Comparison of ENCODE assay signal across 22 cellular contexts in genomic region chr12:116370886-116371580, GRCh38.
DNase-seq lines count a peak whose midpoint lies in the region; ATAC-seq and TF ChIP-seq lines count a peak whose summit lies in the region.
"Had no signal": no experiment of that assay in that cellular context is flagged by ENCODE, and none has a peak within 500 bp of the region (broad histone marks: within the 10 kb centered on the region; RNA-seq: fewer than 3 reads in every experiment).

No MANE protein-coding gene starts in this region.

- no peaks in the 10 kb centered on the region for H3K9me3 ChIP-seq in Panc1 (ENCODE audit: control insufficient read depth, insufficient read depth, low read depth, low read length)
- H3K9me3 ChIP-seq: psoas muscle, transverse colon had no signal

- no TSS peak for BruUV-seq in Panc1 (replicated peaks; lab: Mats Ljungman, UMichigan)

- H3K4me1 ChIP-seq in Panc1 (ENCODE audit: control insufficient read depth, insufficient read depth, low read length): peaks cover 37% of the 10 kb centered on the region

- no peaks in the 10 kb centered on the region for H3K27me3 Mint-ChIP-seq in progenitor cell of endocrine pancreas
- H3K27me3 Mint-ChIP-seq: activated CD8-positive, alpha-beta T cell treated with anti-CD3 and anti-CD28 coated beads for 36 hours; activated naive CD8-positive, alpha-beta T cell treated with anti-CD3 and anti-CD28 coated beads for 36 hours; T-helper 17 cell had no signal

- peak overlapping the region; percentile 73 for H3K27ac Mint-ChIP-seq in progenitor cell of endocrine pancreas
- H3K27ac Mint-ChIP-seq: activated CD8-positive, alpha-beta T cell treated with anti-CD3 and anti-CD28 coated beads for 36 hours; activated naive CD8-positive, alpha-beta T cell treated with anti-CD3 and anti-CD28 coated beads for 36 hours; H9; natural killer cell treated with Interleukin-12 subunit alpha and Interleukin-12 subunit beta and Interleukin-15 and Interleukin-18, amount 100 ng/mL, for 72 hours; stimulated activated effector memory CD8-positive, alpha-beta T cell treated with anti-CD3 and anti-CD28 coated beads, Interleukin-12 subunit alpha, Interleukin-12 subunit beta, amount 100 ng/mL, for 72 hours; T-helper 17 cell had no signal

- H3K4me3 ChIP-seq in Panc1 (ENCODE audit: low read depth in 2 of 2, low read length in 2 of 2): no peak overlapping the region
- H3K4me3 ChIP-seq: dorsolateral prefrontal cortex, lung, psoas muscle, transverse colon had no signal

- no peak overlapping the region for H3K4me3 Mint-ChIP-seq in progenitor cell of endocrine pancreas (ENCODE audit: low read depth)
- H3K4me3 Mint-ChIP-seq: activated CD8-positive, alpha-beta T cell treated with anti-CD3 and anti-CD28 coated beads for 36 hours; activated naive CD8-positive, alpha-beta T cell treated with anti-CD3 and anti-CD28 coated beads for 36 hours; H9; natural killer cell treated with Interleukin-12 subunit alpha and Interleukin-12 subunit beta and Interleukin-15 and Interleukin-18, amount 100 ng/mL, for 72 hours; stimulated activated effector memory CD8-positive, alpha-beta T cell treated with anti-CD3 and anti-CD28 coated beads, Interleukin-12 subunit alpha, Interleukin-12 subunit beta, amount 100 ng/mL, for 72 hours; T-helper 17 cell had no signal

- TF ChIP-seq CTCF in Panc1 (IDR thresholded peaks at IDR 0.05): no peak
- TF ChIP-seq CTCF in progenitor cell of endocrine pancreas (IDR thresholded peaks at IDR 0.05; ENCODE audit: unreplicated experiment): no peak

- H3K27me3 ChIP-seq in Panc1 (ENCODE audit: control insufficient read depth, insufficient read depth, low read length): no peaks in the 10 kb centered on the region
- H3K27me3 ChIP-seq: dorsolateral prefrontal cortex, transverse colon had no signal

- CTCF ChIA-PET in Panc1 (lab: Charles Lee): no interaction called here

- H3K36me3 ChIP-seq in Panc1 (ENCODE audit: control insufficient read depth, insufficient read depth, low read length): no peaks in the 10 kb centered on the region
- H3K36me3 ChIP-seq: transverse colon had no signal

- H3K9me3 Mint-ChIP-seq in progenitor cell of endocrine pancreas (ENCODE audit: low read depth): peaks cover 4% of the 10 kb centered on the region
- H3K9me3 Mint-ChIP-seq: stimulated activated effector memory CD8-positive, alpha-beta T cell treated with anti-CD3 and anti-CD28 coated beads, Interleukin-12 subunit alpha, Interleukin-12 subunit beta, amount 100 ng/mL, for 72 hours had no signal

- in situ Hi-C loops in Panc1 (cut with HindIII; ENCODE audit: low pct_unique_long_range_greater_than_20kb, low sequenced_read_pairs): no loop called here
- in situ Hi-C loops in KBM-7 (cut with MboI; ENCODE audit: low pct_unique_long_range_greater_than_20kb, low sequenced_read_pairs): no loop called here

- peak overlapping the region; percentile 68 for H3K27ac ChIP-seq in Panc1 (ENCODE audit: low read length)
- H3K27ac ChIP-seq: dorsolateral prefrontal cortex, HL-60, psoas muscle had no signal

- intact Hi-C loops in Panc1 (cut with micrococcal nuclease; ENCODE audit: unreplicated experiment): no loop called here

- peak; percentile 39 for DNase-seq in AG08395 (ENCODE audit: low spot score)
- no peak for DNase-seq in Panc1 (ENCODE audit: low read depth, low spot score)
- DNase-seq in fibroblast of peridontal ligament (ENCODE audit: extremely low read depth): peak; percentile 65
- no peak for DNase-seq in progenitor cell of endocrine pancreas (ENCODE audit: low spot score, unreplicated experiment)
- DNase-seq in stimulated activated CD4-positive, alpha-beta T cell treated with anti-CD3 and anti-CD28 coated beads, Interleukin-2, amount 100 ng/mL, for 24 hours: no peak
- no peak for DNase-seq in KBM-7
- no peak for DNase-seq in DMS 273 treated with DMSO at 0.1 percent for 48 hours (lab: John Stamatoyannopoulos, UW)
- no peak for DNase-seq in C1 segment of cervical spinal cord (lab: John Stamatoyannopoulos, UW)
- DNase-seq: activated CD8-positive, alpha-beta T cell treated with anti-CD3 and anti-CD28 coated beads for 36 hours; activated naive CD8-positive, alpha-beta T cell treated with anti-CD3 and anti-CD28 coated beads for 36 hours; activated T-cell treated with anti-CD3 and anti-CD28 coated beads, Interleukin-2, amount 50 U/mL, for 48 hours; dorsolateral prefrontal cortex; H9; NCI-H510A treated with DMSO at 0.1 percent for 48 hours; psoas muscle; SHP77; T-helper 17 cell; transverse colon had no signal

- peaks cover 34% of the 10 kb centered on the region for H3K4me1 Mint-ChIP-seq in progenitor cell of endocrine pancreas (ENCODE audit: low read depth)
- H3K4me1 Mint-ChIP-seq: T-helper 17 cell had no signal

- ATAC-seq in Panc1: 0 out of 2 replicates have a peak, but pooled peaks have one; percentile 24
- ATAC-seq: activated CD8-positive, alpha-beta T cell treated with anti-CD3 and anti-CD28 coated beads for 36 hours; natural killer cell treated with Interleukin-12 subunit alpha and Interleukin-12 subunit beta and Interleukin-15 and Interleukin-18, amount 100 ng/mL, for 72 hours; stimulated activated effector memory CD8-positive, alpha-beta T cell treated with anti-CD3 and anti-CD28 coated beads, Interleukin-12 subunit alpha, Interleukin-12 subunit beta, amount 100 ng/mL, for 72 hours; T-helper 17 cell had no signal

- POLR2A ChIA-PET in Panc1 (lab: Charles Lee): no interaction called here

- H3K36me3 Mint-ChIP-seq in progenitor cell of endocrine pancreas (ENCODE audit: insufficient read depth): peaks cover 2% of the 10 kb centered on the region
- H3K36me3 Mint-ChIP-seq: activated naive CD8-positive, alpha-beta T cell treated with anti-CD3 and anti-CD28 coated beads for 36 hours; natural killer cell treated with Interleukin-12 subunit alpha and Interleukin-12 subunit beta and Interleukin-15 and Interleukin-18, amount 100 ng/mL, for 72 hours; stimulated activated effector memory CD8-positive, alpha-beta T cell treated with anti-CD3 and anti-CD28 coated beads, Interleukin-12 subunit alpha, Interleukin-12 subunit beta, amount 100 ng/mL, for 72 hours had no signal

Comparison
In these comparisons a context has a peak if more than half of its experiments do, and no peak if none do; other contexts are left out.
1. DNase-seq: peak in AG08395 (single experiment) and fibroblast of peridontal ligament (single experiment); none in Panc1 (single experiment), progenitor cell of endocrine pancreas (single experiment), stimulated activated CD4-positive, alpha-beta T cell treated with anti-CD3 and anti-CD28 coated beads, Interleukin-2, amount 100 ng/mL, for 24 hours (0 of 2), KBM-7 (single experiment), DMS 273 treated with DMSO at 0.1 percent for 48 hours (single experiment) and C1 segment of cervical spinal cord (0 of 14).